Comparison of ENCODE assay signal across 13 cellular contexts in the genomic region with DNA sequence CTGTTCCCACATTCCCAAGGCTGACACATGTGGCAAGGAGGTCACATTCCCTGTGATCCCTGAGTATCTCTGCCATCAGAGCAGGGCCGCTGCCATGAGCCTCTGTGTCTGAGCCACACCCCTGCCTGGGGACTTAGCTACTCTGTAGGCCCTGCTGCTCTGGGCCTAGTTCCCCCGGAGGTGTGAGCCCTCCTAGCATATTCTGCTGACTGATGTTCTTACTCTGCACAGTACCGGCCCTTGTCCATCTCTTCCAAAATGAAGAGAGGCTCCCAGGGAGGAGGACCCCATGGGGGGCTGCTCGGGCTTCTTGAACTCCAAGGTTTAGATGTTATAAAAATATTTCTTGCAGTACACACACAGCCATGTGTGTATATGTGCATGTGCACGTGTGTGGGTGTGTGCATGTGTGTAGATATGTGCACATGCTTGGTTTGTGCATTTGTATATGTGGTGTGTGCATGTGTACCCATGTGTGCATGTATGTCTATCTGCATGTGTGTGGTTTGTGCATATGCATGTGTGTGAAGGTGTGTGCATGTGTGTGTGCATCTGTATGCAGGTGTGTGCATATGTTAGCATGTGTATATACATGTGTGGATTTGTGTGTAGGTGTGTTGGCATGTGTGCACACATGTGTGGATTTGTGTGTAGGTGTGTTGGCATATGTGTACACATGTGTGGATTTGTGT.
A peak's percentile ranks its signal among the peaks of the same experiment; 100 is the strongest.
DNase-seq lines count a peak whose midpoint lies in the region; ATAC-seq, FAIRE-seq and TF ChIP-seq lines count a peak whose summit lies in the region.
"Had no signal": no experiment of that assay in that cellular context is flagged by ENCODE, and none has a peak within 500 bp of the region (broad histone marks: within the 10 kb centered on the region; RNA-seq: fewer than 3 reads in every experiment).

No MANE protein-coding gene starts in this region.

- no peaks in the 10 kb centered on the region for H3K36me3 ChIP-seq in SJCRH30

- POLR2A ChIA-PET in HEK293T (lab: Yijun Ruan, JAX): no interaction called here

- peaks cover 4% of the 10 kb centered on the region for H3K4me1 ChIP-seq in SJCRH30
- no peaks in the 10 kb centered on the region for H3K4me1 ChIP-seq in foreskin keratinocyte

- no peak overlapping the region for H3K4me3 ChIP-seq in SJCRH30

- peak overlapping the region; percentile 98 for H3K27ac Mint-ChIP-seq in nephron progenitor cell
- H3K27ac Mint-ChIP-seq: activated naive CD8-positive, alpha-beta T cell treated with anti-CD3 and anti-CD28 coated beads, Interleukin-2, amount 50 U/mL, for 24 hours; CD4-positive, alpha-beta T cell had no signal

- DNase-seq in SJCRH30 (peak; percentile 33 to 46), foreskin keratinocyte (no peak), nephron progenitor cell (no peak), urothelium cell line (ENCODE audit: low spot score) (peak; percentile 33), HEK293T (ENCODE audit: extremely low spot score) (no peak), SKM-1 treated with dmso at 0.1 percent for 144 hours (lab: John Stamatoyannopoulos, UW; ENCODE audit: unreplicated experiment) (no peak)
- DNase-seq: activated naive CD8-positive, alpha-beta T cell treated with anti-CD3 and anti-CD28 coated beads, Interleukin-2, amount 50 U/mL, for 24 hours; activated T-cell treated with anti-CD3 and anti-CD28 coated beads for 4 hours; CD4-positive, alpha-beta T cell; GOT3; midbrain; NCI-H2171 had no signal

- peaks cover 10% of the 10 kb centered on the region for H3K27me3 Mint-ChIP-seq in nephron progenitor cell (ENCODE audit: low read depth, poor library complexity)
- H3K27me3 Mint-ChIP-seq: CD4-positive, alpha-beta T cell had no signal

- CTCF ChIA-PET in HEK293T (lab: Yijun Ruan, JAX): no interaction called here

- FAIRE-seq in urothelium cell line (lab: Jason Lieb, UNC): no peak

- peaks cover 19% of the 10 kb centered on the region for H3K9me3 Mint-ChIP-seq in nephron progenitor cell
- H3K9me3 Mint-ChIP-seq: CD4-positive, alpha-beta T cell had no signal

- H3K27ac ChIP-seq in SJCRH30 (no peak overlapping the region; the same call in 1 of the 2 replicates), foreskin keratinocyte (no peak overlapping the region)

- H3K4me3 Mint-ChIP-seq in nephron progenitor cell: no peak overlapping the region
- H3K4me3 Mint-ChIP-seq: activated naive CD8-positive, alpha-beta T cell treated with anti-CD3 and anti-CD28 coated beads, Interleukin-2, amount 50 U/mL, for 24 hours; CD4-positive, alpha-beta T cell had no signal

- ATAC-seq in foreskin keratinocyte: peak; percentile 47
- no peak for ATAC-seq in HG03280 (IDR thresholded peaks at IDR 0.05; ENCODE audit: unreplicated experiment)
- ATAC-seq: activated naive CD8-positive, alpha-beta T cell treated with anti-CD3 and anti-CD28 coated beads, Interleukin-2, amount 50 U/mL, for 24 hours had no signal

- peaks cover 45% of the 10 kb centered on the region for H3K4me1 Mint-ChIP-seq in nephron progenitor cell
- H3K4me1 Mint-ChIP-seq: activated naive CD8-positive, alpha-beta T cell treated with anti-CD3 and anti-CD28 coated beads, Interleukin-2, amount 50 U/mL, for 24 hours had no signal

- TF ChIP-seq CTCF in foreskin keratinocyte (conservative IDR thresholded peaks at IDR 0.05): no peak
- TF ChIP-seq CTCF in nephron progenitor cell (IDR thresholded peaks at IDR 0.05): no peak

- H3K27me3 ChIP-seq in SJCRH30: no peaks in the 10 kb centered on the region
- H3K27me3 ChIP-seq in foreskin keratinocyte: peaks cover 12% of the 10 kb centered on the region

- no peaks in the 10 kb centered on the region for H3K9me3 ChIP-seq in SJCRH30 (replicated peaks)

- no peaks in the 10 kb centered on the region for H3K36me3 Mint-ChIP-seq in nephron progenitor cell (ENCODE audit: low read depth)

TF ChIP-seq in HEK293T, 16 proteins besides CTCF, POLR2A, EP300 and RAD21:
- TF ChIP-seq TARDBP (IDR thresholded peaks at IDR 0.05): no peak
- no peak for TF ChIP-seq SP1 (IDR thresholded peaks at IDR 0.05)
- TF ChIP-seq, protein P1, sequence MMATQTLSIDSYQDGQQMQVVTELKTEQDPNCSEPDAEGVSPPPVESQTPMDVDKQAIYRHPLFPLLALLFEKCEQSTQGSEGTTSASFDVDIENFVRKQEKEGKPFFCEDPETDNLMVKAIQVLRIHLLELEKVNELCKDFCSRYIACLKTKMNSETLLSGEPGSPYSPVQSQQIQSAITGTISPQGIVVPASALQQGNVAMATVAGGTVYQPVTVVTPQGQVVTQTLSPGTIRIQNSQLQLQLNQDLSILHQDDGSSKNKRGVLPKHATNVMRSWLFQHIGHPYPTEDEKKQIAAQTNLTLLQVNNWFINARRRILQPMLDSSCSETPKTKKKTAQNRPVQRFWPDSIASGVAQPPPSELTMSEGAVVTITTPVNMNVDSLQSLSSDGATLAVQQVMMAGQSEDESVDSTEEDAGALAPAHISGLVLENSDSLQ (IDR thresholded peaks at IDR 0.05): no peak
- no peak for TF ChIP-seq FOXM1 (IDR thresholded peaks at IDR 0.05; ENCODE audit: borderline replicate concordance)
- TF ChIP-seq LEF1 (IDR thresholded peaks at IDR 0.05; ENCODE audit: borderline replicate concordance): no peak
- TF ChIP-seq SUZ12 (IDR thresholded peaks at IDR 0.05): no peak
- no peak for TF ChIP-seq ELF4 (IDR thresholded peaks at IDR 0.05)
- no peak for TF ChIP-seq FOXA1 (IDR thresholded peaks at IDR 0.05)
- TF ChIP-seq BHLHE40 (IDR thresholded peaks at IDR 0.05; ENCODE audit: borderline replicate concordance): no peak
- no peak for TF ChIP-seq L3MBTL2 (conservative IDR thresholded peaks at IDR 0.05)

Comparison
In these comparisons a context has a peak if more than half of its experiments do, and no peak if none do; other contexts are left out.
1. DNase-seq: peak in SJCRH30 (2 of 2) and urothelium cell line (single experiment); none in foreskin keratinocyte (0 of 2), nephron progenitor cell (single experiment), HEK293T (single experiment) and SKM-1 treated with dmso at 0.1 percent for 144 hours (single experiment).